ENCODE assay signal across 8 cellular contexts in genomic region chr14:50060871-50061663, GRCh38. TPM values are rescaled to one million over a fixed set of nuclear protein-coding genes. Genes with fewer than 3 reads are reported as not detected.
DNase-seq lines count a peak whose midpoint lies in the region; ATAC-seq, FAIRE-seq and TF ChIP-seq lines count a peak whose summit lies in the region.

No MANE protein-coding gene starts in this region.

- H4K91ac ChIP-seq in IMR-90 (ENCODE audit: insufficient read depth, low read depth, low read length): peak overlapping the region; percentile 98

- H3K4ac ChIP-seq in IMR-90 (ENCODE audit: low read depth, low read length): peak overlapping the region; percentile 98

- H3K4me2 ChIP-seq in IMR-90 (ENCODE audit: low read depth, low read length) (peak overlapping the region; percentile 69), HepG2 (ENCODE audit: low read depth, low read length) (peak overlapping the region; percentile 98)

- H4K5ac ChIP-seq in IMR-90 (ENCODE audit: low read depth, low read length): peak overlapping the region; percentile 88

- TF ChIP-seq RAD21 in IMR-90 (IDR thresholded peaks at IDR 0.05; ENCODE audit: low read length): peak; percentile 40; the same call in 1 of the 2 replicates
- TF ChIP-seq RAD21 in HepG2 (CRISPR knock-in tag; IDR thresholded peaks at IDR 0.05): no peak; the same call in 1 of the 2 replicates

- H4K8ac ChIP-seq in IMR-90 (ENCODE audit: low read depth in 2 of 2, low read length in 2 of 2): peak overlapping the region; percentile 94 to 97

- peaks cover 37% of the 10 kb centered on the region for H3K9me1 ChIP-seq in IMR-90 (ENCODE audit: insufficient read depth, low read length)

- TF ChIP-seq POLR2A in IMR-90 (IDR thresholded peaks at IDR 0.05; ENCODE audit: low read depth, low read length) (peak; percentile 7), HepG2 (IDR thresholded peaks at IDR 0.05; ENCODE audit: insufficient read depth in 1 of 2, low read depth in 2 of 2, low read length in 2 of 2) (peak in 1 of 2 experiments; percentile 45; a peak in 1 of 4 replicates)

- TF ChIP-seq EP300 in HepG2 (IDR thresholded peaks at IDR 0.05; ENCODE audit: low read depth in 2 of 2, low read length in 2 of 2): peak in 1 of 2 experiments; percentile 66; a peak in 2 of 4 replicates
- TF ChIP-seq EP300 in HepG2 (CRISPR knock-in tag; IDR thresholded peaks at IDR 0.05; ENCODE audit: borderline replicate concordance): no peak; the same call in 1 of the 2 replicates

- no peaks in the 10 kb centered on the region for H3K36me3 Mint-ChIP-seq in T-helper 2 cell treated with Interferon-gamma antibody and Interleukin-4, amounts not matched to agents 5 μg/mL and 100 μg/mL, for 36 hours (ENCODE audit: low read depth)
- H3K36me3 Mint-ChIP-seq in stimulated activated naive B cell treated with anti-CD40 and anti-IgM and Interleukin-4, amounts not matched to agents 10 μg/mL and 1 μg/mL and 100 μg/mL, for 72 hours: peaks cover 2 to 10% of the 10 kb centered on the region in 2 donors

- TF ChIP-seq CTCF in IMR-90 (conservative IDR thresholded peaks at IDR 0.05; ENCODE audit: low read depth, low read length) (no peak; the same call in 1 of the 2 replicates), HepG2 (CRISPR knock-in tag; IDR thresholded peaks at IDR 0.05) (0 out of 2 replicates have a peak, but pooled peaks have one; percentile 3)

- peak; percentile 65 for DNase-seq in NK-92 treated with Interleukin-12 subunit alpha and Interleukin-12 subunit beta, amount 100 ng/mL, for 24 hours (lab: John Stamatoyannopoulos, UW)
- DNase-seq in NK-92 (lab: John Stamatoyannopoulos, UW; ENCODE audit: unreplicated experiment) (no peak), IMR-90 (peak; percentile 95), cerebellum (ENCODE audit: low spot score) (peak; percentile 13), HepG2 (ENCODE audit: low spot score) (peak; percentile 89)
- DNase-seq in T-helper 2 cell treated with Interferon-gamma antibody and Interleukin-4, amounts not matched to agents 5 μg/mL and 100 μg/mL, for 36 hours (ENCODE audit: low spot score): peak; percentile 66
- DNase-seq in stimulated activated naive B cell treated with anti-CD40 and anti-IgM and Interleukin-4, amounts not matched to agents 10 μg/mL and 1 μg/mL and 100 μg/mL, for 72 hours: peak; percentile 54

- WGBS in IMR-90 (ENCODE audit: extremely low coverage in 2 of 2, insufficient read length in 1 of 2), 2 experiments: 0% methylated on average over 3 of the region's 12 CpGs; no CpG with 5 or more reads in 1 of the 2 experiments
- 1% methylated on average over 12 of the region's 12 CpGs for WGBS in HepG2 (ENCODE audit: low lambda C conversion rate)

- peak overlapping the region; percentile 92 for H3K27ac ChIP-seq in IMR-90 (ENCODE audit: insufficient read depth, low read length)
- peak overlapping the region; percentile 88 for H3K27ac ChIP-seq in HepG2 (ENCODE audit: extremely low read length, insufficient read depth, low read length)

- BruUV-seq in IMR-90 (replicated peaks; lab: Mats Ljungman, UMichigan) (no TSS peak), HepG2 (replicated peaks; lab: Mats Ljungman, UMichigan) (TSS peak; percentile 86)

- H3K9ac ChIP-seq in IMR-90 (ENCODE audit: low read depth, low read length): peak overlapping the region; percentile 56
- H3K9ac ChIP-seq in HepG2 (ENCODE audit: insufficient read depth, low read depth, low read length): peak overlapping the region; percentile 82

- CTCF ChIA-PET in IMR-90 (lab: Yijun Ruan, JAX) (interaction anchor here (0.6 to 1.7 kb wide), 4 partner anchors 50 to 201 kb away, joined by 3 to 7 read pairs (median 3); no protein-coding TSS in a partner anchor), HepG2 (lab: Yijun Ruan, JAX; ENCODE audit: low intra/inter-chr PET ratio, low total read pairs) (no interaction called here)

- H2AK9ac ChIP-seq in IMR-90 (replicated peaks; ENCODE audit: low read depth, low read length, poor library complexity): peak overlapping the region; percentile 92

- no peaks in the 10 kb centered on the region for H3K27me3 Mint-ChIP-seq in T-helper 2 cell treated with Interferon-gamma antibody and Interleukin-4, amounts not matched to agents 5 μg/mL and 100 μg/mL, for 36 hours (ENCODE audit: low read depth)
- H3K27me3 Mint-ChIP-seq in stimulated activated naive B cell treated with anti-CD40 and anti-IgM and Interleukin-4, amounts not matched to agents 10 μg/mL and 1 μg/mL and 100 μg/mL, for 72 hours: no peaks in the 10 kb centered on the region

- no peaks in the 10 kb centered on the region for H3K36me3 ChIP-seq in IMR-90 (ENCODE audit: control insufficient read depth, insufficient read depth, low read length)
- H3K36me3 ChIP-seq in HepG2 (replicated peaks in 1 of 2; ENCODE audit: control insufficient read depth in 1 of 2, insufficient read depth in 2 of 2, low read length in 2 of 2): no peaks in the 10 kb centered on the region

- peak overlapping the region; percentile 99 for H3K23ac ChIP-seq in IMR-90 (ENCODE audit: low read depth, low read length)

- peaks cover 33% of the 10 kb centered on the region for H3K4me1 ChIP-seq in IMR-90 (ENCODE audit: control insufficient read depth, insufficient read depth, low read length)
- H3K4me1 ChIP-seq in HepG2 (ENCODE audit: insufficient read depth, low read length): peaks cover 54% of the 10 kb centered on the region

- dilution Hi-C loops in IMR-90 (cut with HindIII; ENCODE audit: low sequenced_read_pairs, unreplicated experiment): no loop called here

- peaks cover 0 to 9% of the 10 kb centered on the region in 2 experiments; a peak in 2 of 4 replicates for H3K79me1 ChIP-seq in IMR-90 (ENCODE audit: low read depth in 1 of 2, low read length in 2 of 2)

- no peaks in the 10 kb centered on the region for H4K20me1 ChIP-seq in IMR-90 (ENCODE audit: insufficient read depth, low read length)
- no peaks in the 10 kb centered on the region for H4K20me1 ChIP-seq in HepG2 (ENCODE audit: insufficient read depth, low read length)

- H2AFZ ChIP-seq in IMR-90 (replicated peaks; ENCODE audit: low read length, poor library complexity): peak overlapping the region; percentile 88
- no peak overlapping the region for H2AFZ ChIP-seq in HepG2 (ENCODE audit: low read length)

- intact Hi-C loops in IMR-90 (cut with micrococcal nuclease) (loop anchor here (5.0 kb wide), 1 partner anchor 194 kb away; no protein-coding TSS in a partner anchor), HepG2 (cut with micrococcal nuclease; ENCODE audit: unreplicated experiment) (loop anchor here (2.0 to 5.0 kb wide), 6 partner anchors 14 to 198 kb away; partner anchors contain the start of gene ARF6)

- peaks cover 79% of the 10 kb centered on the region for H3K4me1 Mint-ChIP-seq in T-helper 2 cell treated with Interferon-gamma antibody and Interleukin-4, amounts not matched to agents 5 μg/mL and 100 μg/mL, for 36 hours (ENCODE audit: low read depth)
- peaks cover 62 to 90% of the 10 kb centered on the region in 2 donors for H3K4me1 Mint-ChIP-seq in stimulated activated naive B cell treated with anti-CD40 and anti-IgM and Interleukin-4, amounts not matched to agents 10 μg/mL and 1 μg/mL and 100 μg/mL, for 72 hours

- peak; percentile 79 for ATAC-seq in IMR-90 (ENCODE audit: low read depth)
- peak; percentile 71 for ATAC-seq in HepG2
- peak; percentile 27 to 33 for ATAC-seq in stimulated activated naive B cell treated with anti-CD40 and anti-IgM and Interleukin-4, amounts not matched to agents 10 μg/mL and 1 μg/mL and 100 μg/mL, for 72 hours (replicated peaks)
- no peak for ATAC-seq in GM19467 (IDR thresholded peaks at IDR 0.05; ENCODE audit: unreplicated experiment)

- H3K4me3 ChIP-seq in IMR-90 (ENCODE audit: insufficient read depth, low read depth, low read length): no peak overlapping the region; the same call in 1 of the 2 replicates
- peak overlapping the region; percentile 63 to 76 (median 64) for H3K4me3 ChIP-seq in HepG2 (replicated peaks in 1 of 3; ENCODE audit: insufficient read depth in 1 of 3, low read depth in 2 of 3, low read length in 3 of 3)

- no peaks in the 10 kb centered on the region for H3K9me3 Mint-ChIP-seq in T-helper 2 cell treated with Interferon-gamma antibody and Interleukin-4, amounts not matched to agents 5 μg/mL and 100 μg/mL, for 36 hours
- no peaks in the 10 kb centered on the region for H3K9me3 Mint-ChIP-seq in stimulated activated naive B cell treated with anti-CD40 and anti-IgM and Interleukin-4, amounts not matched to agents 10 μg/mL and 1 μg/mL and 100 μg/mL, for 72 hours

- H3K9me3 ChIP-seq in IMR-90 (ENCODE audit: control insufficient read depth, insufficient read depth, low read length) (no peaks in the 10 kb centered on the region), HepG2 (ENCODE audit: low read length) (no peaks in the 10 kb centered on the region)

- H3K27ac Mint-ChIP-seq in T-helper 2 cell treated with Interferon-gamma antibody and Interleukin-4, amounts not matched to agents 5 μg/mL and 100 μg/mL, for 36 hours: peak overlapping the region; percentile 100
- peak overlapping the region; percentile 100 for H3K27ac Mint-ChIP-seq in stimulated activated naive B cell treated with anti-CD40 and anti-IgM and Interleukin-4, amounts not matched to agents 10 μg/mL and 1 μg/mL and 100 μg/mL, for 72 hours

- peak overlapping the region; percentile 94 for H3K56ac ChIP-seq in IMR-90 (ENCODE audit: extremely low read depth, insufficient read depth, low read length)

- H3K4me3 Mint-ChIP-seq in T-helper 2 cell treated with Interferon-gamma antibody and Interleukin-4, amounts not matched to agents 5 μg/mL and 100 μg/mL, for 36 hours: peak overlapping the region; percentile 94
- H3K4me3 Mint-ChIP-seq in stimulated activated naive B cell treated with anti-CD40 and anti-IgM and Interleukin-4, amounts not matched to agents 10 μg/mL and 1 μg/mL and 100 μg/mL, for 72 hours: peak overlapping the region; percentile 86 to 98

- H3K27me3 ChIP-seq in IMR-90 (ENCODE audit: control insufficient read depth, insufficient read depth, low read length) (no peaks in the 10 kb centered on the region), HepG2 (ENCODE audit: control insufficient read depth in 1 of 2, insufficient read depth in 2 of 2, low read length in 2 of 2) (no peaks in the 10 kb centered on the region)

- H3K18ac ChIP-seq in IMR-90 (ENCODE audit: low read depth, low read length): peak overlapping the region; percentile 90

- H2BK5ac ChIP-seq in IMR-90 (ENCODE audit: low read depth, low read length, poor library complexity, severe bottlenecking): peak overlapping the region; percentile 94

- no peak for FAIRE-seq in HepG2 (lab: Jason Lieb, UNC)

- peak overlapping the region; percentile 97 for H3K14ac ChIP-seq in IMR-90 (replicated peaks; ENCODE audit: low read depth, low read length)

- in situ Hi-C loops in IMR-90 (cut with MboI; ENCODE audit: low sequenced_read_pairs) (no loop called here), HepG2 (cut with HindIII; ENCODE audit: extremely low pct_ligation_motif_present, low pct_unique_long_range_greater_than_20kb) (no loop called here)

- peak overlapping the region; percentile 99 for H2BK20ac ChIP-seq in IMR-90 (ENCODE audit: low read depth, low read length)

- H2AK5ac ChIP-seq in IMR-90 (ENCODE audit: low read depth, low read length): peak overlapping the region; percentile 95

- H2BK120ac ChIP-seq in IMR-90 (ENCODE audit: low read depth, low read length): peak overlapping the region; percentile 100

- no peaks in the 10 kb centered on the region for H3K79me2 ChIP-seq in HepG2 (ENCODE audit: insufficient read depth, low read length)

- POLR2A ChIA-PET in IMR-90 (lab: Charles Lee; ENCODE audit: unreplicated experiment) (interaction anchor here (0.8 kb wide), 1 partner anchor 17 kb away, joined by 3 read pairs; no protein-coding TSS in a partner anchor), HepG2 (lab: Yijun Ruan, JAX) (interaction anchor here (1.0 to 4.5 kb wide), 25 partner anchors 8 to 290 kb away, joined by 3 to 85 read pairs (median 7); partner anchors contain the start of genes ARF6, NEMF and VCPKMT)

- peak overlapping the region; percentile 99 for H2BK15ac ChIP-seq in IMR-90 (ENCODE audit: low read depth, low read length)

RNA-seq across cellular contexts. Expression of gene VCPKMT, which starts 55.3 kb away (rescaled TPM):
- total RNA-seq in IMR-90 (2012; rRNA removed): 2.5 and 4.7 TPM in 2 replicates
- polyA plus RNA-seq in IMR-90 (2012; rRNA removed): 4.7 and 5.2 TPM in 2 replicates
- 2.1 and 3.1 TPM in 2 replicates for polyA plus RNA-seq in IMR-90 (2012; cell fraction: cytosol; rRNA removed)
- 7.2 and 10.5 TPM in 2 replicates for polyA plus RNA-seq in IMR-90 (2012; cell fraction: nucleus; rRNA removed; ENCODE audit: low replicate concordance)
- 10.7 TPM for total RNA-seq in cerebellum
- 5.4 and 5.5 TPM in 2 replicates for total RNA-seq in HepG2 (2016; rRNA removed; fragmentation: Illumina TruSeq; extraction: Trizol)
- 0.62 and 0.71 TPM in 2 replicates for total RNA-seq in HepG2 (2016; cell fraction: cytosol; rRNA removed; fragmentation: Illumina TruSeq; extraction: Trizol; ENCODE audit: low read depth)
- total RNA-seq in HepG2 (2016; cell fraction: insoluble cytoplasmic fraction; rRNA removed; fragmentation: Illumina TruSeq; extraction: Trizol): 5.0 and 6.6 TPM in 2 replicates
- 2.2 and 2.7 TPM in 2 replicates for total RNA-seq in HepG2 (2016; cell fraction: membrane; rRNA removed; fragmentation: Illumina TruSeq; extraction: Trizol)
- total RNA-seq in HepG2 (2016; cell fraction: nucleus; rRNA removed; fragmentation: Illumina TruSeq; extraction: Trizol): 9.6 and 10.7 TPM in 2 replicates
- polyA plus RNA-seq in HepG2 (2011; rRNA removed): 3.1 and 3.9 TPM in 2 replicates
- polyA plus RNA-seq in HepG2 (2011; cell fraction: cytosol; rRNA removed): 1.9 TPM in 2 replicates
- 6.1 and 6.5 TPM in 2 replicates for polyA plus RNA-seq in HepG2 (2011; cell fraction: nucleus; rRNA removed)
- 4.0 and 4.1 TPM in 2 replicates for polyA plus RNA-seq in HepG2 (2012)
- 0.77 and 0.96 TPM in 2 replicates for polyA plus RNA-seq in HepG2 (2016; cell fraction: cytosol; fragmentation: Illumina TruSeq; extraction: Trizol; ENCODE audit: low read depth)
- 4.7 TPM in 2 replicates for polyA plus RNA-seq in HepG2 (2016; cell fraction: insoluble cytoplasmic fraction; fragmentation: Illumina TruSeq; extraction: Trizol; ENCODE audit: low read depth)
- 1.5 and 2.0 TPM in 2 replicates for polyA plus RNA-seq in HepG2 (2016; cell fraction: membrane; fragmentation: Illumina TruSeq; extraction: Trizol; ENCODE audit: low read depth)
- polyA plus RNA-seq in HepG2 (2016; cell fraction: nucleus; fragmentation: Illumina TruSeq; extraction: Trizol; ENCODE audit: insufficient read depth, low read depth): 22.3 and 22.4 TPM in 2 replicates
- polyA minus RNA-seq in HepG2 (2011; rRNA and poly(A)+ RNA removed; ENCODE audit: low replicate concordance): 3.5 and 7.9 TPM in 2 replicates
- 1.2 and 1.5 TPM in 2 replicates for polyA minus RNA-seq in HepG2 (2011; cell fraction: cytosol; rRNA and poly(A)+ RNA removed)
- polyA minus RNA-seq in HepG2 (2011; cell fraction: nucleus; rRNA and poly(A)+ RNA removed): 9.2 and 12.5 TPM in 2 replicates
